16 cellular contexts compared by ENCODE assay signal in genomic region chr14:22489247-22489551, GRCh38.
DNase-seq lines count a peak whose midpoint lies in the region; ATAC-seq, FAIRE-seq and TF ChIP-seq lines count a peak whose summit lies in the region.
"Had no signal": no experiment of that assay in that cellular context is flagged by ENCODE, and none has a peak within 500 bp of the region (broad histone marks: within the 10 kb centered on the region; RNA-seq: fewer than 3 reads in every experiment).

No MANE protein-coding gene starts in this region.

- H3K27ac Mint-ChIP-seq in T-helper 2 cell treated with Interferon-gamma antibody and Interleukin-4, amounts not matched to agents 5 μg/mL and 100 μg/mL, for 36 hours = peak overlapping the region; percentile 95
- peak overlapping the region; percentile 99 for H3K27ac Mint-ChIP-seq in activated T-helper 1 cell treated with anti-CD3 and anti-CD28 coated beads, Interleukin-12 subunit alpha, Interleukin-12 subunit beta, Interleukin-2, Interleukin-4 antibody, amounts not matched to agents 30 ng/mL and 10 ng/mL and 1 ng/mL, durations not matched to agents 14 hours and 24 hours and 36 hours
- peak overlapping the region; percentile 71 to 97 (median 93) for H3K27ac Mint-ChIP-seq in naive thymus-derived CD4-positive, alpha-beta T cell

- peak overlapping the region; percentile 90 for H3K4me3 Mint-ChIP-seq in T-helper 2 cell treated with Interferon-gamma antibody and Interleukin-4, amounts not matched to agents 5 μg/mL and 100 μg/mL, for 36 hours
- peak overlapping the region; percentile 91 for H3K4me3 Mint-ChIP-seq in activated T-helper 1 cell treated with anti-CD3 and anti-CD28 coated beads, Interleukin-12 subunit alpha, Interleukin-12 subunit beta, Interleukin-2, Interleukin-4 antibody, amounts not matched to agents 30 ng/mL and 10 ng/mL and 1 ng/mL, durations not matched to agents 14 hours and 24 hours and 36 hours
- peak overlapping the region; percentile 79 to 96 (median 89) for H3K4me3 Mint-ChIP-seq in naive thymus-derived CD4-positive, alpha-beta T cell
- H3K4me3 Mint-ChIP-seq: neural crest cell had no signal

- no peak for DNase-seq in T-helper 2 cell treated with Interferon-gamma antibody and Interleukin-4, amounts not matched to agents 5 μg/mL and 100 μg/mL, for 36 hours (ENCODE audit: low spot score)
- DNase-seq in T-helper 2 cell = no peak
- DNase-seq in GM18507 (ENCODE audit: extremely low spot score, insufficient read length, low read depth) = no peak
- no peak for DNase-seq in activated T-helper 1 cell treated with anti-CD3 and anti-CD28 coated beads, Interleukin-12 subunit alpha, Interleukin-12 subunit beta, Interleukin-2, Interleukin-4 antibody, amounts not matched to agents 30 ng/mL and 10 ng/mL and 1 ng/mL, durations not matched to agents 14 hours and 24 hours and 36 hours (ENCODE audit: low spot score)
- DNase-seq in naive thymus-derived CD4-positive, alpha-beta T cell = no peak
- no peak for DNase-seq in DMS153 (lab: John Stamatoyannopoulos, UW)
- DNase-seq in nucleus accumbens (lab: John Stamatoyannopoulos, UW) = no peak
- DNase-seq in spleen = no peak
- DNase-seq: DMS 273 treated with DMSO at 0.1 percent for 48 hours, left colon, NCI-H1105 treated with DMSO at 0.1 percent for 48 hours, NCI-H510A, small intestine had no signal

- TF ChIP-seq CTCF in spleen (IDR thresholded peaks at IDR 0.05 in 8 of 11, conservative IDR thresholded peaks at IDR 0.05 in 3 of 11) = no peak

- no peak for ATAC-seq in naive thymus-derived CD4-positive, alpha-beta T cell
- ATAC-seq: left colon had no signal

- CTCF ChIA-PET in naive thymus-derived CD4-positive, alpha-beta T cell (lab: Charles Lee) = no interaction called here

- peaks cover 28% of the 10 kb centered on the region for H3K4me1 Mint-ChIP-seq in T-helper 2 cell treated with Interferon-gamma antibody and Interleukin-4, amounts not matched to agents 5 μg/mL and 100 μg/mL, for 36 hours (ENCODE audit: low read depth)
- H3K4me1 Mint-ChIP-seq in activated T-helper 1 cell treated with anti-CD3 and anti-CD28 coated beads, Interleukin-12 subunit alpha, Interleukin-12 subunit beta, Interleukin-2, Interleukin-4 antibody, amounts not matched to agents 30 ng/mL and 10 ng/mL and 1 ng/mL, durations not matched to agents 14 hours and 24 hours and 36 hours (ENCODE audit: low read depth) = peaks cover 24% of the 10 kb centered on the region
- H3K4me1 Mint-ChIP-seq in naive thymus-derived CD4-positive, alpha-beta T cell = peaks cover 5 to 62% (median 12%) of the 10 kb centered on the region in 7 donors

- 58 to 73% (median 62%) methylated on average over 5 of the region's 5 CpGs for whole genome bisulfite sequencing in spleen, 5 donors

- POLR2A ChIA-PET in naive thymus-derived CD4-positive, alpha-beta T cell (lab: Charles Lee) = interaction anchor here (1.0 to 36.7 kb wide), 6 partner anchors 21 to 545 kb away, joined by 3 to 709 read pairs (median 4); no protein-coding TSS in a partner anchor

- peaks cover 0 to 2% (median 0%) of the 10 kb centered on the region in 3 experiments for H3K36me3 ChIP-seq in naive thymus-derived CD4-positive, alpha-beta T cell (ENCODE audit: control insufficient read depth in 2 of 3, insufficient read depth in 3 of 3, low read length in 3 of 3)
- H3K36me3 ChIP-seq in spleen = no peaks in the 10 kb centered on the region

- no peaks in the 10 kb centered on the region for H3K9me3 ChIP-seq in naive thymus-derived CD4-positive, alpha-beta T cell (ENCODE audit: control insufficient read depth in 2 of 3, low read length in 3 of 3)
- no peaks in the 10 kb centered on the region for H3K9me3 ChIP-seq in spleen

- TF ChIP-seq POLR2A in spleen (IDR thresholded peaks at IDR 0.05) = no peak

- no peaks in the 10 kb centered on the region for H3K27me3 Mint-ChIP-seq in T-helper 2 cell treated with Interferon-gamma antibody and Interleukin-4, amounts not matched to agents 5 μg/mL and 100 μg/mL, for 36 hours (ENCODE audit: low read depth)
- no peaks in the 10 kb centered on the region for H3K27me3 Mint-ChIP-seq in activated T-helper 1 cell treated with anti-CD3 and anti-CD28 coated beads, Interleukin-12 subunit alpha, Interleukin-12 subunit beta, Interleukin-2, Interleukin-4 antibody, amounts not matched to agents 30 ng/mL and 10 ng/mL and 1 ng/mL, durations not matched to agents 14 hours and 24 hours and 36 hours (ENCODE audit: insufficient read depth)
- H3K27me3 Mint-ChIP-seq in naive thymus-derived CD4-positive, alpha-beta T cell = no peaks in the 10 kb centered on the region

- H3K27ac ChIP-seq in naive thymus-derived CD4-positive, alpha-beta T cell (ENCODE audit: low read depth, low read length) = peak overlapping the region; percentile 90
- peak overlapping the region in 3 of 8 donors; percentile 58 to 90 (median 65) for H3K27ac ChIP-seq in spleen

- H3K4me3 ChIP-seq in naive thymus-derived CD4-positive, alpha-beta T cell (ENCODE audit: low read length) = peak overlapping the region; percentile 50
- H3K4me3 ChIP-seq in spleen = peak overlapping the region in 1 of 8 donors; percentile 48

- H3K27me3 ChIP-seq in naive thymus-derived CD4-positive, alpha-beta T cell (ENCODE audit: control insufficient read depth in 2 of 2, insufficient read depth in 2 of 2, low read length in 2 of 2) = no peaks in the 10 kb centered on the region
- H3K27me3 ChIP-seq in spleen (replicated peaks in 1 of 7) = no peaks in the 10 kb centered on the region

- H3K36me3 Mint-ChIP-seq in T-helper 2 cell treated with Interferon-gamma antibody and Interleukin-4, amounts not matched to agents 5 μg/mL and 100 μg/mL, for 36 hours (ENCODE audit: low read depth) = peaks cover 69% of the 10 kb centered on the region
- H3K36me3 Mint-ChIP-seq in activated T-helper 1 cell treated with anti-CD3 and anti-CD28 coated beads, Interleukin-12 subunit alpha, Interleukin-12 subunit beta, Interleukin-2, Interleukin-4 antibody, amounts not matched to agents 30 ng/mL and 10 ng/mL and 1 ng/mL, durations not matched to agents 14 hours and 24 hours and 36 hours (ENCODE audit: low read depth) = peaks cover 52% of the 10 kb centered on the region
- peaks cover 0 to 57% (median 40%) of the 10 kb centered on the region in 5 donors for H3K36me3 Mint-ChIP-seq in naive thymus-derived CD4-positive, alpha-beta T cell

- intact Hi-C loops in activated T-helper 1 cell treated with anti-CD3 and anti-CD28 coated beads, Interleukin-12 subunit alpha, Interleukin-12 subunit beta, Interleukin-2, Interleukin-4 antibody, amounts not matched to agents 30 ng/mL and 10 ng/mL and 1 ng/mL, durations not matched to agents 14 hours and 24 hours and 36 hours (cut with micrococcal nuclease) = no loop called here
- intact Hi-C loops in naive thymus-derived CD4-positive, alpha-beta T cell (cut with micrococcal nuclease) = no loop called here
- intact Hi-C loops in spleen (cut with DNase I; ENCODE audit: low total_unique reads) = no loop called here

- H3K9me3 Mint-ChIP-seq in T-helper 2 cell treated with Interferon-gamma antibody and Interleukin-4, amounts not matched to agents 5 μg/mL and 100 μg/mL, for 36 hours = no peaks in the 10 kb centered on the region
- H3K9me3 Mint-ChIP-seq in activated T-helper 1 cell treated with anti-CD3 and anti-CD28 coated beads, Interleukin-12 subunit alpha, Interleukin-12 subunit beta, Interleukin-2, Interleukin-4 antibody, amounts not matched to agents 30 ng/mL and 10 ng/mL and 1 ng/mL, durations not matched to agents 14 hours and 24 hours and 36 hours = no peaks in the 10 kb centered on the region
- peaks cover 0 to 3% (median 0%) of the 10 kb centered on the region in 11 donors for H3K9me3 Mint-ChIP-seq in naive thymus-derived CD4-positive, alpha-beta T cell
- H3K9me3 Mint-ChIP-seq: neural crest cell had no signal

- FAIRE-seq in GM18507 (lab: Jason Lieb, UNC) = peak; percentile 59
- FAIRE-seq: bronchial epithelial cell, small intestine, TTC549 had no signal

- no peaks in the 10 kb centered on the region for H3K4me1 ChIP-seq in naive thymus-derived CD4-positive, alpha-beta T cell (ENCODE audit: control insufficient read depth in 2 of 2, insufficient read depth in 2 of 2, low read length in 2 of 2)
- peaks cover 0 to 61% (median 6%) of the 10 kb centered on the region in 6 donors for H3K4me1 ChIP-seq in spleen
